ENCODE assay signal across 1 cellular context in genomic region chr7:52355059-52355458, GRCh38.
TF ChIP-seq lines count a peak whose summit lies in the region.

No MANE protein-coding gene starts in this region.

TF ChIP-seq in GM23338, 12 proteins besides CTCF, POLR2A, EP300 and RAD21 (continued from another document):
- 0 out of 2 replicates have a peak, but pooled peaks have one; percentile 4 for TF ChIP-seq ZNF462 (CRISPR knock-in tag; IDR thresholded peaks at IDR 0.05)
- TF ChIP-seq ZNF114 (CRISPR knock-in tag; IDR thresholded peaks at IDR 0.05), result no peak
- TF ChIP-seq REST (IDR thresholded peaks at IDR 0.05; ENCODE audit: unreplicated experiment), result peak; percentile 83
